Comparison of ENCODE assay signal across 8 cellular contexts in genomic region chr10:75099952-75100763, GRCh38. TPM values are rescaled to one million over a fixed set of nuclear protein-coding genes. Genes with fewer than 3 reads are reported as not detected.
A peak's percentile ranks its signal among the peaks of the same experiment; 100 is the strongest.
DNase-seq lines count a peak whose midpoint lies in the region; ATAC-seq and TF ChIP-seq lines count a peak whose summit lies in the region.

No MANE protein-coding gene starts in this region.

- no peaks in the 10 kb centered on the region for H3K36me3 ChIP-seq in Peyer's patch

- H3K27ac ChIP-seq in Peyer's patch (no peak overlapping the region), foreskin keratinocyte (no peak overlapping the region)

- TF ChIP-seq POLR2A in Peyer's patch (IDR thresholded peaks at IDR 0.05) = peak in 1 of 2 donors; percentile 19

- H3K9me3 ChIP-seq in Peyer's patch = no peaks in the 10 kb centered on the region

- TF ChIP-seq CTCF in Peyer's patch (IDR thresholded peaks at IDR 0.05) (peak; percentile 92 to 98 (median 96)), foreskin keratinocyte (conservative IDR thresholded peaks at IDR 0.05) (peak; percentile 95), omental fat pad (IDR thresholded peaks at IDR 0.05) (peak in 2 of 3 donors; percentile 81 to 86)

- H3K4me1 ChIP-seq in Peyer's patch = no peaks in the 10 kb centered on the region
- no peaks in the 10 kb centered on the region for H3K4me1 ChIP-seq in foreskin keratinocyte

- H3K4me3 ChIP-seq in Peyer's patch = no peak overlapping the region

- DNase-seq in AG08396 (ENCODE audit: low spot score) = peak; percentile 90
- peak; percentile 73 to 89 (median 86) for DNase-seq in Peyer's patch
- peak; percentile 69 for DNase-seq in activated T-helper 2 cell treated with anti-CD3 and anti-CD28 coated beads, Interferon-gamma antibody, Interleukin-2, Interleukin-4, amounts not matched to agents 10 μg/mL and 5 μg/mL and 100 μg/mL, durations not matched to agents 14 hours and 24 hours and 36 hours (ENCODE audit: low spot score)
- peak in 1 of 2 donors; percentile 26 for DNase-seq in foreskin keratinocyte
- DNase-seq in omental fat pad (ENCODE audit: low spot score) = peak; percentile 79
- peak; percentile 82 for DNase-seq in superior temporal gyrus (ENCODE audit: extremely low spot score)

- no peaks in the 10 kb centered on the region for H3K9me3 Mint-ChIP-seq in activated T-helper 2 cell treated with anti-CD3 and anti-CD28 coated beads, Interferon-gamma antibody, Interleukin-2, Interleukin-4, amounts not matched to agents 10 μg/mL and 5 μg/mL and 100 μg/mL, durations not matched to agents 14 hours and 24 hours and 36 hours

- H3K4me3 Mint-ChIP-seq in activated T-helper 2 cell treated with anti-CD3 and anti-CD28 coated beads, Interferon-gamma antibody, Interleukin-2, Interleukin-4, amounts not matched to agents 10 μg/mL and 5 μg/mL and 100 μg/mL, durations not matched to agents 14 hours and 24 hours and 36 hours (ENCODE audit: low read depth) = no peak overlapping the region

- intact Hi-C loops in activated T-helper 2 cell treated with anti-CD3 and anti-CD28 coated beads, Interferon-gamma antibody, Interleukin-2, Interleukin-4, amounts not matched to agents 10 μg/mL and 5 μg/mL and 100 μg/mL, durations not matched to agents 14 hours and 24 hours and 36 hours (cut with micrococcal nuclease) = loop anchor here (2.0 to 5.0 kb wide), 2 partner anchors 833 to 858 kb away; no protein-coding TSS in a partner anchor

- H3K36me3 Mint-ChIP-seq in activated T-helper 2 cell treated with anti-CD3 and anti-CD28 coated beads, Interferon-gamma antibody, Interleukin-2, Interleukin-4, amounts not matched to agents 10 μg/mL and 5 μg/mL and 100 μg/mL, durations not matched to agents 14 hours and 24 hours and 36 hours (ENCODE audit: low read depth) = no peaks in the 10 kb centered on the region

- no peaks in the 10 kb centered on the region for H3K27me3 Mint-ChIP-seq in activated T-helper 2 cell treated with anti-CD3 and anti-CD28 coated beads, Interferon-gamma antibody, Interleukin-2, Interleukin-4, amounts not matched to agents 10 μg/mL and 5 μg/mL and 100 μg/mL, durations not matched to agents 14 hours and 24 hours and 36 hours (ENCODE audit: low read depth)

- peak; percentile 76 for ATAC-seq in GM18502 (IDR thresholded peaks at IDR 0.05; ENCODE audit: poor library complexity, unreplicated experiment)
- ATAC-seq in HG03159 (IDR thresholded peaks at IDR 0.05; ENCODE audit: unreplicated experiment) = peak; percentile 79
- ATAC-seq in foreskin keratinocyte = peak; percentile 79
- ATAC-seq in omental fat pad (ENCODE audit: low FRiP score) = peak; percentile 85

- H3K4me1 Mint-ChIP-seq in activated T-helper 2 cell treated with anti-CD3 and anti-CD28 coated beads, Interferon-gamma antibody, Interleukin-2, Interleukin-4, amounts not matched to agents 10 μg/mL and 5 μg/mL and 100 μg/mL, durations not matched to agents 14 hours and 24 hours and 36 hours (ENCODE audit: low read depth) = peaks cover 3% of the 10 kb centered on the region

- no peak overlapping the region for H3K27ac Mint-ChIP-seq in activated T-helper 2 cell treated with anti-CD3 and anti-CD28 coated beads, Interferon-gamma antibody, Interleukin-2, Interleukin-4, amounts not matched to agents 10 μg/mL and 5 μg/mL and 100 μg/mL, durations not matched to agents 14 hours and 24 hours and 36 hours

- H3K27me3 ChIP-seq in Peyer's patch = no peaks in the 10 kb centered on the region
- H3K27me3 ChIP-seq in foreskin keratinocyte = no peaks in the 10 kb centered on the region

RNA-seq across cellular contexts. Expression of gene SAMD8, which starts 11.3 kb away (rescaled TPM):
- 10 to 100 TPM; 18.5 to 23.5 (median 20.4) TPM for total RNA-seq in Peyer's patch
- 14.9 and 15.6 TPM in 2 replicates for total RNA-seq in activated T-helper 2 cell treated with anti-CD3 and anti-CD28 coated beads, Interferon-gamma antibody, Interleukin-2, Interleukin-4, amounts not matched to agents 10 μg/mL and 5 μg/mL and 100 μg/mL, durations not matched to agents 14 hours and 24 hours and 36 hours
- 16.8 and 17.0 TPM in 2 replicates for total RNA-seq in foreskin keratinocyte
- polyA plus RNA-seq in foreskin keratinocyte = 3.8 and 4.2 TPM in 2 replicates
- 10 to 100 TPM; 38.9 to 54.2 (median 43.7) TPM for total RNA-seq in omental fat pad
